Comparison of ENCODE assay signal across 7 cellular contexts in the genomic region with DNA sequence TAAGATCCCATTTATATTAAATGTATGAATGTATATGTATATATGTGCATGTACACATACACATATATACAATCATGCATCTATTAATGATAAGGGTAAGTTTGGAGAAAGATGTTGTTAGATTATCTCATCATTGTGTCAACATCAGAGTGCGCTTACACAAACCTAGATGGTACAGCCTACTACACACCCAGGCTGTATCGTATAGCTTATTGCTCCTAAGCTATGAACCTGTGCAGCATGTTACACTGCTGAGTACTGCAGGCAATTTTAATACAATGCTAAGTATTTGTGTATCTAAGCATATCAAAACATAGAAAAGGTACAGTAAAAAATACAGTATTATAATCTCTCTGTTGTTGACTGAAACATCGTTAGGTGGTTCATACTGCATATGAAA.
"Had no signal": no experiment of that assay in that cellular context is flagged by ENCODE, and none has a peak within 500 bp of the region (broad histone marks: within the 10 kb centered on the region; RNA-seq: fewer than 3 reads in every experiment).

No MANE protein-coding gene starts in this region.

- DNase-seq: IMR-90, KBM-7, KG1 had no signal

- H3K4me3 ChIP-seq: K562 had no signal

- FAIRE-seq: HTR-8/SVneo, K562 had no signal

- H3K4me2 ChIP-seq: KMS-11 had no signal

- H3K27ac ChIP-seq: HL-60, KMS-11 had no signal

- H3K9ac ChIP-seq: KMS-11 had no signal

- ATAC-seq: K562 had no signal
